Comparison of ENCODE assay signal across 21 cellular contexts in the genomic region with DNA sequence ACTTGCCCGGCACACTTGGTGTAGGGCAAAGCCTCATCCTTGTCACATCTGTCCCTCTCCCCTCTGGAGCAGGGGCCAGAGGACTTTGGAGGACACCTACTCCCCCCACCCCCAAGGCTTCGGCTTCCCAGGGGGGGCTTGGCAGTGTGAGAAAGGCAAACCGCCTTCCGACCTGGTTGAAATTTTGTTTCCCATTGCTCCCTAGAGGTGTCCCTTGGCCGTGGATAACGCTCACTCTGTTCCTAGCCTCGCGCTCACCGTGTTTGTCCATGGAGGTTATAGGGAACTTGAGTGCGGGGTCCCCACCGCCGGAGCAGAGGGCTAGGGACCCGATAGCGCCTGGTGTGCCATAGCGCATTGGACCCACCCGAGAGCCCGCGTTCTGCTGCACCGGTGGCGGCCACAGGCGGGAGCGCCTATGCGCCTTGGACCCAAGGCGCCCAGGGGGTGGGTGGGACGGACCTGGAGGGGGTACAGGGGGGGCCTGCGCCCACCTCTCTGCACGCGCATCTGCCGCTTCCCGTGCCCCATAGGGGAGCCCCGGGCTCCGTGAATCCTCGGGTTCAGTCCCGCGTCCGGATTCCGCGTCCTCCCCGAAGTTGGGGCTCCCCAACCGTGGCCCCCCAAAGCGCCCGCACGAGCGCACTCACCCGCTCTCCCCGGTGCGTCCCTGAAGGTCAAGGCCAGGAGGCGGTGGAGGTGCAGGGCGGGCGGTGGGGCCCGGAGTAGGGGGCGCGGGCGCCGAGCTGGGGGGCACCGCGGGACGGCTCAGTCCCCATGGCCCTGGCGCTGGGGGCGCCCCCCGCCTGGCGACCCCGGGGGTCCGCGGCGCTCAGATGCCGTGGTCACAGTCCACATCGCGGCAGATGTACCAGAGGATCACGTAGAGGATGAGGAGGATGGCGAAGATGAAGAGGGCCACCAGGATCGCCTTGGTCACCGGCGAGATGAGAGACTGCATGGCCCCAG.
DNase-seq lines count a peak whose midpoint lies in the region; ATAC-seq, FAIRE-seq and TF ChIP-seq lines count a peak whose summit lies in the region.
"Had no signal": no experiment of that assay in that cellular context is flagged by ENCODE, and none has a peak within 500 bp of the region (broad histone marks: within the 10 kb centered on the region; RNA-seq: fewer than 3 reads in every experiment).

No MANE protein-coding gene starts in this region.

- no peak overlapping the region for H3K27ac ChIP-seq in A673 (ENCODE audit: low read depth, low read length, poor library complexity, severe bottlenecking)
- H3K27ac ChIP-seq in HEK293 (ENCODE audit: extremely low read depth, low read depth, low read length), result no peak overlapping the region
- peak overlapping the region; percentile 81 for H3K27ac ChIP-seq in neural cell (ENCODE audit: low read length)
- H3K27ac ChIP-seq: foreskin keratinocyte, Peyer's patch, prostate gland, VCaP had no signal

- peak overlapping the region; percentile 83 for H3K9ac ChIP-seq in neural cell (ENCODE audit: low read length)

- CTCF ChIA-PET in A673 (lab: Charles Lee), result no interaction called here
- CTCF ChIA-PET in HEK293 (lab: Yijun Ruan, JAX), result no interaction called here

- H3K4me3 ChIP-seq in A673 (ENCODE audit: low read depth, low read length, poor library complexity, severe bottlenecking), result peak overlapping the region; percentile 31
- H3K4me3 ChIP-seq in HEK293 (ENCODE audit: low read depth, low read length), result peak overlapping the region; percentile 41
- peak overlapping the region; percentile 95 for H3K4me3 ChIP-seq in neural cell (ENCODE audit: low read length)
- H3K4me3 ChIP-seq: mucosa of descending colon, Peyer's patch had no signal

- POLR2A ChIA-PET in A673 (lab: Charles Lee; ENCODE audit: low non-redundant PET), result no interaction called here
- POLR2A ChIA-PET in HEK293 (lab: Yijun Ruan, JAX), result no interaction called here

- H3K4me1 ChIP-seq in A673 (ENCODE audit: insufficient read depth, low read length, poor library complexity, severe bottlenecking) (peaks cover 17% of the 10 kb centered on the region), HEK293 (ENCODE audit: control insufficient read depth, insufficient read depth, low read length) (peaks cover 6% of the 10 kb centered on the region)
- H3K4me1 ChIP-seq: foreskin keratinocyte, prostate gland had no signal

- no peak for TF ChIP-seq EP300 in neural cell (conservative IDR thresholded peaks at IDR 0.05; ENCODE audit: poor library complexity, severe bottlenecking)

- no peaks in the 10 kb centered on the region for H4K20me1 ChIP-seq in neural cell (ENCODE audit: insufficient read depth)

- no peak for FAIRE-seq in D721Med (lab: Jason Lieb, UNC)
- FAIRE-seq: endometrium, GM18507 had no signal

- H3K9me3 ChIP-seq in A673 (ENCODE audit: low read depth, low read length, poor library complexity, severe bottlenecking), result no peaks in the 10 kb centered on the region
- no peaks in the 10 kb centered on the region for H3K9me3 ChIP-seq in HEK293 (ENCODE audit: control insufficient read depth, insufficient read depth, low read depth, low read length)
- no peaks in the 10 kb centered on the region for H3K9me3 ChIP-seq in neural cell (ENCODE audit: low read length)
- H3K9me3 ChIP-seq: mucosa of descending colon, Peyer's patch, prostate gland had no signal

- DNase-seq in A673 (ENCODE audit: low spot score), result no peak
- peak; percentile 26 for DNase-seq in glutamatergic neuron
- DNase-seq in epidermal melanocyte (ENCODE audit: insufficient read length, low spot score), result no peak
- DNase-seq in D721Med (ENCODE audit: insufficient read length, low spot score), result no peak
- no peak for DNase-seq in stimulated activated CD4-positive, alpha-beta T cell treated with anti-CD3 and anti-CD28 coated beads, Interleukin-12 subunit alpha, Interleukin-12 subunit beta, amount 100 ng/mL, for 4 hours
- DNase-seq: activated naive CD4-positive, alpha-beta T cell; Calu3; foreskin keratinocyte; mucosa of descending colon; MV-4-11; NCI-H2081 treated with DMSO at 0.1 percent for 48 hours; NCI-H748 treated with DMSO at 0.1 percent for 48 hours; Peyer's patch; SW 1271 had no signal

- H3K27me3 Mint-ChIP-seq in glutamatergic neuron (ENCODE audit: unreplicated experiment), result peaks cover 5% of the 10 kb centered on the region

- no peak overlapping the region for H2AFZ ChIP-seq in neural cell (ENCODE audit: low read depth, low read length)

- H3F3A ChIP-seq in neural cell (ENCODE audit: insufficient read depth, low read length, poor library complexity, severe bottlenecking), result no peaks in the 10 kb centered on the region

- no peak for TF ChIP-seq RAD21 in neural cell (conservative IDR thresholded peaks at IDR 0.05)

- peaks cover 6% of the 10 kb centered on the region for H3K4me1 Mint-ChIP-seq in glutamatergic neuron (ENCODE audit: low read depth, unreplicated experiment)

- no peaks in the 10 kb centered on the region for H3K9me2 ChIP-seq in neural cell (ENCODE audit: insufficient read depth, low read length)

- peak overlapping the region; percentile 82 for H3K4me3 Mint-ChIP-seq in glutamatergic neuron (ENCODE audit: unreplicated experiment)

- peaks cover 45% of the 10 kb centered on the region for H3K79me2 ChIP-seq in neural cell (replicated peaks; ENCODE audit: insufficient read depth, low read length)

- no peak for ATAC-seq in HG02571 (IDR thresholded peaks at IDR 0.05; ENCODE audit: unreplicated experiment)
- ATAC-seq: foreskin keratinocyte, mucosa of descending colon had no signal

- H3K36me3 ChIP-seq in A673 (ENCODE audit: insufficient read depth, low read length, poor library complexity, severe bottlenecking) (no peaks in the 10 kb centered on the region), HEK293 (ENCODE audit: control insufficient read depth in 2 of 2, insufficient read depth in 1 of 2, low read length in 2 of 2) (no peaks in the 10 kb centered on the region), neural cell (ENCODE audit: insufficient read depth, low read length) (no peaks in the 10 kb centered on the region)
- H3K36me3 ChIP-seq: Peyer's patch, prostate gland had no signal

- no peak overlapping the region for H3K27ac Mint-ChIP-seq in glutamatergic neuron (ENCODE audit: unreplicated experiment)

- intact Hi-C loops in A673 (cut with micrococcal nuclease; ENCODE audit: unreplicated experiment), result no loop called here

- H3K4me2 ChIP-seq in neural cell (ENCODE audit: low read length), result peak overlapping the region; percentile 88

- H3K27me3 ChIP-seq in A673 (replicated peaks; ENCODE audit: insufficient read depth, low read depth, low read length, poor library complexity) (peaks cover 53% of the 10 kb centered on the region), neural cell (ENCODE audit: insufficient read depth, low read depth, low read length) (peaks cover 8% of the 10 kb centered on the region)

- no peaks in the 10 kb centered on the region for H3K36me3 Mint-ChIP-seq in glutamatergic neuron (ENCODE audit: unreplicated experiment)

- no peak for TF ChIP-seq CTCF in A673 (conservative IDR thresholded peaks at IDR 0.05; ENCODE audit: low read depth, low read length)
- TF ChIP-seq CTCF in HEK293 (tag by site-specific recombination; IDR thresholded peaks at IDR 0.05), result no peak
- no peak for TF ChIP-seq CTCF in glutamatergic neuron (IDR thresholded peaks at IDR 0.05; ENCODE audit: partially characterized antibody, unreplicated experiment)
- TF ChIP-seq CTCF in neural cell (IDR thresholded peaks at IDR 0.05; ENCODE audit: poor library complexity, severe bottlenecking), result no peak
- no peak for TF ChIP-seq CTCF in D721Med (IDR thresholded peaks at IDR 0.05; ENCODE audit: insufficient read depth, missing control alignments)

- no TSS peak for BruUV-seq in A673 (replicated peaks; lab: Mats Ljungman, UMichigan)

- H3K9me3 Mint-ChIP-seq in glutamatergic neuron (ENCODE audit: unreplicated experiment), result peaks cover 4% of the 10 kb centered on the region

TF ChIP-seq in HEK293, 187 proteins besides CTCF, POLR2A, EP300 and RAD21 (continues in another document):
- no peak for TF ChIP-seq ZNF677 (tag by site-specific recombination; IDR thresholded peaks at IDR 0.05)
- no peak for TF ChIP-seq ZNF830 (tag by site-specific recombination; IDR thresholded peaks at IDR 0.05; ENCODE audit: low read depth)
- TF ChIP-seq, protein P1, sequence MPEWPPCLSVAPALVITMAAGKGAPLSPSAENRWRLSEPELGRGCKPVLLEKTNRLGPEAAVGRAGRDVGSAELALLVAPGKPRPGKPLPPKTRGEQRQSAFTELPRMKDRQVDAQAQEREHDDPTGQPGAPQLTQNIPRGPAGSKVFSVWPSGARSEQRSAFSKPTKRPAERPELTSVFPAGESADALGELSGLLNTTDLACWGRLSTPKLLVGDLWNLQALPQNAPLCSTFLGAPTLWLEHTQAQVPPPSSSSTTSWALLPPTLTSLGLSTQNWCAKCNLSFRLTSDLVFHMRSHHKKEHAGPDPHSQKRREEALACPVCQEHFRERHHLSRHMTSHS (tag by site-specific recombination; IDR thresholded peaks at IDR 0.05), result no peak
- no peak for TF ChIP-seq GFI1B (tag by site-specific recombination; IDR thresholded peaks at IDR 0.05)

TF ChIP-seq in neural cell, 6 proteins besides CTCF, POLR2A, EP300 and RAD21 (continues in another document):
- TF ChIP-seq TAF1 (IDR thresholded peaks at IDR 0.05; ENCODE audit: low read depth), result no peak
- TF ChIP-seq, protein P2, sequence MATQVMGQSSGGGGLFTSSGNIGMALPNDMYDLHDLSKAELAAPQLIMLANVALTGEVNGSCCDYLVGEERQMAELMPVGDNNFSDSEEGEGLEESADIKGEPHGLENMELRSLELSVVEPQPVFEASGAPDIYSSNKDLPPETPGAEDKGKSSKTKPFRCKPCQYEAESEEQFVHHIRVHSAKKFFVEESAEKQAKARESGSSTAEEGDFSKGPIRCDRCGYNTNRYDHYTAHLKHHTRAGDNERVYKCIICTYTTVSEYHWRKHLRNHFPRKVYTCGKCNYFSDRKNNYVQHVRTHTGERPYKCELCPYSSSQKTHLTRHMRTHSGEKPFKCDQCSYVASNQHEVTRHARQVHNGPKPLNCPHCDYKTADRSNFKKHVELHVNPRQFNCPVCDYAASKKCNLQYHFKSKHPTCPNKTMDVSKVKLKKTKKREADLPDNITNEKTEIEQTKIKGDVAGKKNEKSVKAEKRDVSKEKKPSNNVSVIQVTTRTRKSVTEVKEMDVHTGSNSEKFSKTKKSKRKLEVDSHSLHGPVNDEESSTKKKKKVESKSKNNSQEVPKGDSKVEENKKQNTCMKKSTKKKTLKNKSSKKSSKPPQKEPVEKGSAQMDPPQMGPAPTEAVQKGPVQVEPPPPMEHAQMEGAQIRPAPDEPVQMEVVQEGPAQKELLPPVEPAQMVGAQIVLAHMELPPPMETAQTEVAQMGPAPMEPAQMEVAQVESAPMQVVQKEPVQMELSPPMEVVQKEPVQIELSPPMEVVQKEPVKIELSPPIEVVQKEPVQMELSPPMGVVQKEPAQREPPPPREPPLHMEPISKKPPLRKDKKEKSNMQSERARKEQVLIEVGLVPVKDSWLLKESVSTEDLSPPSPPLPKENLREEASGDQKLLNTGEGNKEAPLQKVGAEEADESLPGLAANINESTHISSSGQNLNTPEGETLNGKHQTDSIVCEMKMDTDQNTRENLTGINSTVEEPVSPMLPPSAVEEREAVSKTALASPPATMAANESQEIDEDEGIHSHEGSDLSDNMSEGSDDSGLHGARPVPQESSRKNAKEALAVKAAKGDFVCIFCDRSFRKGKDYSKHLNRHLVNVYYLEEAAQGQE (IDR thresholded peaks at IDR 0.05; ENCODE audit: borderline replicate concordance), result no peak
- TF ChIP-seq MXI1 (conservative IDR thresholded peaks at IDR 0.05; ENCODE audit: poor library complexity, severe bottlenecking), result no peak

Comparison
In these comparisons a context has a peak if more than half of its experiments do, and no peak if none do; other contexts are left out.
1. H3K4me3 ChIP-seq: peak in every context shown above with its lines; median percentile 95 in neural cell; 41 in HEK293; 31 in A673.